In the genomic region with DNA sequence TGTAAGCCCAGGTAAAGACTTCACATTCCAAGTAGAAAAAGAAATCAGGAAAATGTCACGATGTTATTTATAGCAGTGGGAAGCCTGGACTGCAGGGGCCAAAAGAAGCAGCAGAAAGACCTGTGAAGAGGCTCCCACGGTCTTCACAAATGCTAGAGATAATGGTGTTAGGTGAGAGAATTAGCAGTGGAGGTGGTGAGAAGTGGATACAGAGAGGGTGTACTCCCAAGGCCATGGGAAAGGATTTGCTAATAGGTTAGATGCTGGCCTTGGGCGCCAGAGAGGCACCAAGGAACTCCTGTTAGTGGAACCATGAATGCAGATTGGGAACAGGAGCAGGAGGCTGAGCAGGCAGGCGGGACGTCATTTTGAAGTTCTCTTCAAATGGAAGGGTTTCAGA, we compare ENCODE assay signal across 22 cellular contexts.
"Had no signal": no experiment of that assay in that cellular context is flagged by ENCODE, and none has a peak within 500 bp of the region (broad histone marks: within the 10 kb centered on the region; RNA-seq: fewer than 3 reads in every experiment).

No MANE protein-coding gene starts in this region.

- H3K4me3 Mint-ChIP-seq: IgD-negative memory B cell had no signal

- H3K36me3 Mint-ChIP-seq: IgD-negative memory B cell had no signal

- FAIRE-seq: K562 had no signal

- H3K27ac ChIP-seq: KMS-11, RWPE1 had no signal

- H3K4me2 ChIP-seq: KMS-11, SK-N-SH had no signal

- H3K27ac Mint-ChIP-seq: IgD-negative memory B cell had no signal

- DNase-seq: Kasumi-1, MM.1S, NCI-H1092 treated with DMSO at 0.1 percent for 48 hours, NCI-H1436, NCI-H187, NCI-H2029, NCI-H2081 treated with DMSO at 0.1 percent for 48 hours, NCI-H2171, NCI-H226, NCI-H446, NCI-H510A, NCI-H524 treated with DMSO at 0.1 percent for 48 hours, NCI-H69, NCI-H774, PC-3, SHP77, SK-N-SH, SW 1271 had no signal

- H3K9ac ChIP-seq: KMS-11, SK-N-SH had no signal

- H3K4me3 ChIP-seq: K562 had no signal

- H3K9me3 ChIP-seq: SK-N-SH had no signal

- H3K4me1 Mint-ChIP-seq: IgD-negative memory B cell had no signal
